ENCODE assay signal across 8 cellular contexts in the genomic region with DNA sequence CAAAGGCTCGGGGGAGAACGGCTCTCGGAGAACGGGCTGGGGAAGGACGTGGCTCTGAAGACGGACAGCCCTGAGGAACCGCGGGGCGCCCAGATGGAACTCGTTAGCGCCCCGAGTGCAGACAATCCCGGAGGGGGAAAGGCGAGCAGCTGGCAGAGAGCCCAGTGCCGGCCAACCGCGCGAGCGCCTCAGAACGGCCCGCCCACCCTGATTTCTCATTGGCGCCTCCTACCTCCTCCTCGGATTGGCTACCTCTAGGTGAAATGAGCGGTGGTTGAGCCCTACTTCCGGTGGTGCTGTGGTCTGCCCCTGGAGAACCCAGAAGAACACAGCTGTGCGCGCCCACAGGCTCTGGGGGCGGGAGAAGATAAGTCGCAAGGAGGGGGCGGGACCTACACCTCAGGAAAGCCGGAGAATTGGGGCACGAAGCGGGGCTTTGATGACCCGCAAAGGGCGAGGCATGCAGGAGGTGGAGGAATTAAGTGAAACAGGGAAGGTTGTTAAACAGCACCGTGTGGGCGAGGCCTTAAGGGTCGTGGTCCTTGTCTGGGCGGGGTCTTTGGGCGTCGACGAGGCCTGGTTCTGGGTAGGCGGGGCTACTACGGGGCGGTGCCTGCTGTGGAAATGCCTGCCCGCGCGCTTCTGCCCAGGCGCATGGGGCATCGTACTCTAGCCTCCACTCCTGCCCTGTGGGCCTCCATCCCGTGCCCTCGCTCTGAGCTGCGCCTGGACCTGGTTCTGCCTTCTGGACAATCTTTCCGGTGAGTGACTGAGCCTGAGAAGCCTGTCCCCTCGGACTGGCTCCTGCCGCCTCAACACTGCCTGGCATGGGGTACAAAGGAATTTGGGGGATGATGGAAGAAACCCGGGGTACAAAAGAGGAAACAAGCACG. TPM values are rescaled to one million over a fixed set of nuclear protein-coding genes. Genes with fewer than 3 reads are reported as not detected.
DNase-seq lines count a peak whose midpoint lies in the region; ATAC-seq and TF ChIP-seq lines count a peak whose summit lies in the region.

TSS of gene OGG1 (plus strand) at position 290 of the 893 bp plus-strand sequence. CDS start at position 625, 335 bp downstream.

- DNase-seq in CD1c-positive myeloid dendritic cell (ENCODE audit: extremely low spot score) (peak; percentile 99), NCI-H82 treated with DMSO at 0.1 percent for 48 hours (lab: John Stamatoyannopoulos, UW; ENCODE audit: unreplicated experiment) (peak; percentile 95), lower leg skin (ENCODE audit: low spot score in 2 of 2) (peak; percentile 98 to 99)
- DNase-seq in activated CD4-positive, alpha-beta memory T cell treated with anti-CD3 and anti-CD28 coated beads for 36 hours: peak; percentile 98
- DNase-seq in stimulated activated CD4-positive, alpha-beta T cell treated with anti-CD3 and anti-CD28 coated beads, Interleukin-4, amount 100 ng/mL, for 48 hours (ENCODE audit: low read depth in 2 of 2): peak; percentile 87 to 96

- H3K4me3 ChIP-seq in duodenal mucosa (ENCODE audit: low read depth in 1 of 2, low read length in 2 of 2) (peak within 1 kb of the TSS; percentile 88 to 89), lower leg skin (ENCODE audit: low read depth, poor library complexity, severe bottlenecking) (peak within 1 kb of the TSS; percentile 65)

- H3K4me1 ChIP-seq in duodenal mucosa (ENCODE audit: control insufficient read depth in 1 of 2, insufficient read depth in 2 of 2, low read length in 2 of 2): peaks cover 19 to 30% of the 10 kb centered on the region in 2 donors

- TF ChIP-seq POLR2A in lower leg skin (IDR thresholded peaks at IDR 0.05): no peak

- intact Hi-C loops in activated CD4-positive, alpha-beta memory T cell treated with anti-CD3 and anti-CD28 coated beads for 36 hours (cut with micrococcal nuclease): loop anchor here (1.0 to 5.0 kb wide), 7 partner anchors 19 to 353 kb away; partner anchors contain the start of genes BRPF1, CAMK1, MTMR14 and SETD5
- intact Hi-C loops in lower leg skin (cut with DNase I; ENCODE audit: low total_unique reads): no loop called here

- no peaks in the 10 kb centered on the region for H3K27me3 ChIP-seq in duodenal mucosa (ENCODE audit: control insufficient read depth in 1 of 2, insufficient read depth in 2 of 2, low read length in 2 of 2)

- peak within 1 kb of the TSS; percentile 77 to 85 for H3K9ac ChIP-seq in duodenal mucosa (ENCODE audit: low read depth in 1 of 2, low read length in 2 of 2)

- peak; percentile 93 for ATAC-seq in GM19438 (IDR thresholded peaks at IDR 0.05; ENCODE audit: low read depth, unreplicated experiment)
- ATAC-seq in HG03575 (IDR thresholded peaks at IDR 0.05; ENCODE audit: extremely low read depth, insufficient number of reproducible peaks, low FRiP score, unreplicated experiment): peak; percentile 47

- POLR2A ChIA-PET in activated CD4-positive, alpha-beta memory T cell treated with anti-CD3 and anti-CD28 coated beads for 36 hours (lab: Charles Lee): interaction anchor here (0.6 to 3.8 kb wide), 11 partner anchors 13 to 388 kb away, joined by 3 to 24 read pairs (median 3); partner anchors contain the start of genes ARPC4, CAMK1 and TADA3

- peaks cover 51% of the 10 kb centered on the region for H3K4me1 Mint-ChIP-seq in activated CD4-positive, alpha-beta memory T cell treated with anti-CD3 and anti-CD28 coated beads for 36 hours (ENCODE audit: low read depth)

- no peaks in the 10 kb centered on the region for H3K9me3 Mint-ChIP-seq in activated CD4-positive, alpha-beta memory T cell treated with anti-CD3 and anti-CD28 coated beads for 36 hours

- H3K36me3 ChIP-seq in duodenal mucosa (ENCODE audit: control insufficient read depth in 1 of 2, insufficient read depth in 2 of 2, low read length in 2 of 2): peaks cover 31 to 65% of the 10 kb centered on the region in 2 donors

- no peaks in the 10 kb centered on the region for H3K9me3 ChIP-seq in duodenal mucosa (ENCODE audit: control insufficient read depth in 1 of 2, low read length in 2 of 2)

- peak within 1 kb of the TSS; percentile 96 for H3K4me3 Mint-ChIP-seq in activated CD4-positive, alpha-beta memory T cell treated with anti-CD3 and anti-CD28 coated beads for 36 hours

- no peaks in the 10 kb centered on the region for H3K27me3 Mint-ChIP-seq in activated CD4-positive, alpha-beta memory T cell treated with anti-CD3 and anti-CD28 coated beads for 36 hours

- CTCF ChIA-PET in activated CD4-positive, alpha-beta memory T cell treated with anti-CD3 and anti-CD28 coated beads for 36 hours (lab: Charles Lee): interaction anchor here (0.7 to 2.8 kb wide), 13 partner anchors 12 to 183 kb away, joined by 3 to 12 read pairs (median 4); partner anchors contain the start of genes ARPC4, BRPF1, CRELD1 and TADA3

- peaks cover 65% of the 10 kb centered on the region for H3K36me3 Mint-ChIP-seq in activated CD4-positive, alpha-beta memory T cell treated with anti-CD3 and anti-CD28 coated beads for 36 hours

- peak within 1 kb of the TSS; percentile 88 for H3K27ac ChIP-seq in duodenal mucosa (ENCODE audit: low read depth, low read length)

- peak within 1 kb of the TSS; percentile 88 for H3K27ac Mint-ChIP-seq in activated CD4-positive, alpha-beta memory T cell treated with anti-CD3 and anti-CD28 coated beads for 36 hours

- WGBS in lower leg skin, 2 donors: 0% methylated on average over 53 to 54 of the region's 58 CpGs

- TF ChIP-seq CTCF in lower leg skin (IDR thresholded peaks at IDR 0.05): no peak

RNA-seq across cellular contexts. Expression of gene OGG1, which starts in this region (rescaled TPM):
- 10 to 100 TPM; 35.7 to 36.5 TPM for total RNA-seq in activated CD4-positive, alpha-beta memory T cell treated with anti-CD3 and anti-CD28 coated beads for 36 hours
- 10 to 100 TPM in 3 of 4 donors, 1 to 10 TPM in 1; 7.9 to 27.2 (median 17.4) TPM for total RNA-seq in lower leg skin

Comparison
In these comparisons a context has a peak if more than half of its experiments do, and no peak if none do; other contexts are left out.
1. Peak in every context shown above with its lines: DNase-seq, ATAC-seq, H3K4me3 ChIP-seq and H3K27ac ChIP-seq.